16 cellular contexts compared by ENCODE assay signal in genomic region chr2:16176971-16177480, GRCh38.
"Had no signal": no experiment of that assay in that cellular context is flagged by ENCODE, and none has a peak within 500 bp of the region (broad histone marks: within the 10 kb centered on the region; RNA-seq: fewer than 3 reads in every experiment).

No MANE protein-coding gene starts in this region.

- H3K9me3 ChIP-seq: esophagus muscularis mucosa, gastroesophageal sphincter, heart right ventricle, left lung, lower lobe of right lung had no signal

- DNase-seq: dermis blood vessel endothelial cell; dorsolateral prefrontal cortex; effector CD4-positive, alpha-beta T cell; effector memory CD4-positive, alpha-beta T cell; foreskin keratinocyte; heart right ventricle; hippocampal formation; left cardiac atrium; left lung; left ventricle myocardium superior; lower lobe of right lung; mesenchymal stem cell; midbrain had no signal

- ATAC-seq: foreskin keratinocyte, gastroesophageal sphincter, heart right ventricle, left cardiac atrium, left lung, left ventricle myocardium superior, lower lobe of right lung had no signal

- H3K36me3 ChIP-seq: esophagus muscularis mucosa, gastroesophageal sphincter, heart right ventricle, left lung, lower lobe of right lung had no signal

- H3K4me1 ChIP-seq: foreskin keratinocyte, gastroesophageal sphincter, left lung, lower lobe of right lung had no signal

- H3K4me3 ChIP-seq: coronary artery, dorsolateral prefrontal cortex, esophagus muscularis mucosa, gastroesophageal sphincter, heart right ventricle, left lung, lower lobe of right lung had no signal

- H3K27me3 ChIP-seq: foreskin keratinocyte, gastroesophageal sphincter, left lung had no signal
